Comparison of ENCODE assay signal across 14 cellular contexts in genomic region chr1:192998536-192998935, GRCh38.
DNase-seq lines count a peak whose midpoint lies in the region; ATAC-seq and TF ChIP-seq lines count a peak whose summit lies in the region.
"Had no signal": no experiment of that assay in that cellular context is flagged by ENCODE, and none has a peak within 500 bp of the region (broad histone marks: within the 10 kb centered on the region; RNA-seq: fewer than 3 reads in every experiment).

No MANE protein-coding gene starts in this region.

- H3K4me3 ChIP-seq in KMS-11 (IDR thresholded peaks at IDR 0.05; ENCODE audit: insufficient read depth, low read depth, low read length) (no peak overlapping the region), cardiac fibroblast (replicated peaks in 1 of 2; ENCODE audit: low read depth in 2 of 2, low read length in 2 of 2) (no peak overlapping the region), HAP-1 (no peak overlapping the region)
- H3K4me3 ChIP-seq: SJSA1 had no signal

- no peak overlapping the region for H3K27ac ChIP-seq in KMS-11
- H3K27ac ChIP-seq: SJSA1 had no signal

- H3K9me3 Mint-ChIP-seq in neural crest cell, result peaks cover 18% of the 10 kb centered on the region
- H3K9me3 Mint-ChIP-seq: stimulated activated naive CD8-positive, alpha-beta T cell treated with anti-CD3 and anti-CD28 coated beads, Interleukin-15, amount 100 ng/mL, for 72 hours had no signal

- H3K9ac ChIP-seq in KMS-11, result no peak overlapping the region

- H3K4me2 ChIP-seq in KMS-11, result no peak overlapping the region

- H3K27me3 ChIP-seq in KMS-11 (ENCODE audit: insufficient read depth, low read depth), result no peaks in the 10 kb centered on the region
- no peaks in the 10 kb centered on the region for H3K27me3 ChIP-seq in HAP-1 (ENCODE audit: low read depth)
- H3K27me3 ChIP-seq: SJSA1 had no signal

- H3K4me1 ChIP-seq in KMS-11 (ENCODE audit: low read depth, poor library complexity, severe bottlenecking) (no peaks in the 10 kb centered on the region), HAP-1 (no peaks in the 10 kb centered on the region)

- H3K4me1 Mint-ChIP-seq in neural crest cell, result no peaks in the 10 kb centered on the region
- H3K4me1 Mint-ChIP-seq: stimulated activated naive CD8-positive, alpha-beta T cell treated with anti-CD3 and anti-CD28 coated beads, Interleukin-15, amount 100 ng/mL, for 72 hours had no signal

- peak; percentile 59 for TF ChIP-seq CTCF in GM12873 (IDR thresholded peaks at IDR 0.05; ENCODE audit: insufficient read depth, low read depth, low read length, missing control alignments)
- TF ChIP-seq CTCF in KMS-11 (conservative IDR thresholded peaks at IDR 0.05; ENCODE audit: low read depth, low read length), result peak; percentile 85
- TF ChIP-seq CTCF in cardiac fibroblast (IDR thresholded peaks at IDR 0.05; ENCODE audit: low read depth, low read length), result peak; percentile 32
- peak; percentile 29 for TF ChIP-seq CTCF in neural crest cell (conservative IDR thresholded peaks at IDR 0.05)

- H3K27me3 Mint-ChIP-seq in neural crest cell (ENCODE audit: low read depth), result no peaks in the 10 kb centered on the region
- H3K27me3 Mint-ChIP-seq: stimulated activated naive CD8-positive, alpha-beta T cell treated with anti-CD3 and anti-CD28 coated beads, Interleukin-15, amount 100 ng/mL, for 72 hours had no signal

- no peak for ATAC-seq in GM19324 (IDR thresholded peaks at IDR 0.05; ENCODE audit: low FRiP score, unreplicated experiment)
- ATAC-seq: stimulated activated naive CD8-positive, alpha-beta T cell treated with anti-CD3 and anti-CD28 coated beads, Interleukin-15, amount 100 ng/mL, for 72 hours had no signal

- H3K4me3 Mint-ChIP-seq in neural crest cell, result no peak overlapping the region
- H3K4me3 Mint-ChIP-seq: stimulated activated naive CD8-positive, alpha-beta T cell treated with anti-CD3 and anti-CD28 coated beads, Interleukin-15, amount 100 ng/mL, for 72 hours had no signal

- H3K9me3 ChIP-seq in HAP-1, result peaks cover 7% of the 10 kb centered on the region; the same call in 1 of the 2 replicates
- H3K9me3 ChIP-seq: SJSA1 had no signal

- in situ Hi-C loops in HAP-1 (cut with MboI; ENCODE audit: low sequenced_read_pairs), result no loop called here

- no peak overlapping the region for H2AFZ ChIP-seq in KMS-11 (ENCODE audit: low read depth)

- DNase-seq in cardiac fibroblast (ENCODE audit: low read depth in 2 of 2) (no peak), neural crest cell (ENCODE audit: low read depth, low spot score) (no peak), retina (no peak), NCI-H524 treated with DMSO at 0.1 percent for 48 hours (lab: John Stamatoyannopoulos, UW) (no peak), HAP-1 (ENCODE audit: low spot score in 2 of 2) (no peak)
- DNase-seq: activated CD4-positive, alpha-beta T cell treated with anti-CD3 and anti-CD28 coated beads, Interleukin-2, amount 50 U/mL, for 48 hours; NCI-H2107; nucleus accumbens; stimulated activated CD4-positive, alpha-beta T cell treated with anti-CD3 and anti-CD28 coated beads, Interleukin-2, amount 100 ng/mL, for 24 hours; stimulated activated naive CD8-positive, alpha-beta T cell treated with anti-CD3 and anti-CD28 coated beads, Interleukin-15, amount 100 ng/mL, for 72 hours had no signal

- no peak overlapping the region for H3K27ac Mint-ChIP-seq in neural crest cell (ENCODE audit: unreplicated experiment)

- H3K36me3 Mint-ChIP-seq in neural crest cell (ENCODE audit: low read depth), result peaks cover 67% of the 10 kb centered on the region

- no peaks in the 10 kb centered on the region for H3K79me2 ChIP-seq in KMS-11 (ENCODE audit: insufficient read depth, low read depth)

- H3K36me3 ChIP-seq in KMS-11 (ENCODE audit: insufficient read depth) (no peaks in the 10 kb centered on the region), HAP-1 (replicated peaks) (peaks cover 4% of the 10 kb centered on the region; the same call in 1 of the 2 replicates)

- H4K20me1 ChIP-seq in KMS-11 (ENCODE audit: insufficient read depth), result no peaks in the 10 kb centered on the region

Comparison
In these comparisons a context has a peak if more than half of its experiments do, and no peak if none do; other contexts are left out.
1. CTCF ChIP-seq: peak in every context shown above with its lines; median percentile 85 in KMS-11; 59 in GM12873; 32 in cardiac fibroblast; 29 in neural crest cell.